ENCODE assay signal across 8 cellular contexts in the genomic region with DNA sequence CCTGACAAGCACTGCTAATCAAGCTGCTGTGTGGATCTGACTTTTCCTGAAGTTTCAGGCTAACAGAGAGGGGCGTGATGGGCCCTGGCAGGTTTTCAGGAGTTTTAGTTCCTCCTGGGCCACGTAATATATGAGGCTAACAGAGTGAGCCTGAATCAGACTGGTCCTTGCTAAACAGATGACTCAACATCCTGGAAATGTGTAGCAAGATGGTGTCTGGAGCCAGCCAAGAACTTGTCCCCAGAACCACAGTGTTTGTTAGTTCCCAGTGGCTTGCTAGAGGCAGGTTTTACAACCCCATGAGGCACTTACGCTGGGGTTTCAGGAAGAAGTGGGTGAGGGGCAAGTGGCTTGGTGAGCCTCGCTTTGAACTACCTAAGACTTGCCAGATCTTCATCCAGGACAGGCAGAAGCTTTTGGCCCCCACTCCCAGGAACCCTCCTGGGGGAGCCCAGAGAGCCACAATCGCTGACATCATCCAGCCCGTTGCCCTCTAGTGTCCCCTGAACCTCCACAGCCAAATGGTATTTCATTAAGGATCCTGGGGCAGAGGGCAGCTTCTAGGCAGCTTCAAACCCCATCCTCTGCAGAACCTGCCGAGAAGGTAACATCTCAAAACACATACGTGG. TPM values are rescaled to one million over a fixed set of nuclear protein-coding genes. Genes with fewer than 3 reads are reported as not detected.
DNase-seq lines count a peak whose midpoint lies in the region; ATAC-seq and TF ChIP-seq lines count a peak whose summit lies in the region.

No MANE protein-coding gene starts in this region.

- no peaks in the 10 kb centered on the region for H3K79me1 ChIP-seq in H9 (ENCODE audit: insufficient read depth, low read depth, low read length, poor library complexity, severe bottlenecking)

- H3K27me3 ChIP-seq in H9 (ENCODE audit: insufficient read depth, low read length), result no peaks in the 10 kb centered on the region; the same call in 1 of the 2 replicates

- H2AK5ac ChIP-seq in H9 (ENCODE audit: insufficient read length, low read length), result no peak overlapping the region

- H3K4me1 ChIP-seq in H9 (ENCODE audit: insufficient read depth, low read length), result peaks cover 5% of the 10 kb centered on the region; the same call in 1 of the 2 replicates

- H3K9ac ChIP-seq in H9 (ENCODE audit: extremely low read depth, insufficient read length, low read length), result no peak overlapping the region

- H3K36me3 Mint-ChIP-seq in H9 (ENCODE audit: insufficient read depth in 1 of 3, low read depth in 3 of 3) (no peaks in the 10 kb centered on the region; a peak in 1 of 7 replicates), osteocyte (ENCODE audit: unreplicated experiment) (peaks cover 2% of the 10 kb centered on the region)
- no peaks in the 10 kb centered on the region for H3K36me3 Mint-ChIP-seq in T-helper 2 cell treated with Interferon-gamma antibody and Interleukin-4, amounts not matched to agents 5 μg/mL and 100 μg/mL, for 36 hours (ENCODE audit: low read depth)

- ATAC-seq in GM19455 (IDR thresholded peaks at IDR 0.05; ENCODE audit: unreplicated experiment) (no peak), HG03196 (IDR thresholded peaks at IDR 0.05; ENCODE audit: unreplicated experiment) (no peak)

- H3K4me2 ChIP-seq in H9 (ENCODE audit: insufficient read depth, insufficient read length, low read length), result no peak overlapping the region

- H2BK5ac ChIP-seq in H9 (ENCODE audit: insufficient read length, low read length), result no peak overlapping the region

- no peak overlapping the region for H4K8ac ChIP-seq in H9 (replicated peaks; ENCODE audit: insufficient read length, low read depth, low read length)

- no peak for TF ChIP-seq CTCF in H9 (conservative IDR thresholded peaks at IDR 0.05)
- TF ChIP-seq CTCF in osteocyte (IDR thresholded peaks at IDR 0.05), result no peak

- H4K5ac ChIP-seq in H9 (ENCODE audit: insufficient read length, low read depth, low read length), result no peak overlapping the region

- H3K27ac ChIP-seq in H9 (ENCODE audit: insufficient read length, low read depth, low read length), result no peak overlapping the region

- H4K20me1 ChIP-seq in H9 (ENCODE audit: control insufficient read depth, insufficient read depth, insufficient read length), result no peaks in the 10 kb centered on the region

- H3K4ac ChIP-seq in H9 (ENCODE audit: low read depth, low read length), result no peak overlapping the region

- H3K9me3 ChIP-seq in H9 (ENCODE audit: control insufficient read depth, low read depth, low read length), result no peaks in the 10 kb centered on the region

- H3K27ac Mint-ChIP-seq in H9 (no peak overlapping the region), osteocyte (ENCODE audit: unreplicated experiment) (peak overlapping the region; percentile 97)
- H3K27ac Mint-ChIP-seq in T-helper 2 cell treated with Interferon-gamma antibody and Interleukin-4, amounts not matched to agents 5 μg/mL and 100 μg/mL, for 36 hours, result peak overlapping the region; percentile 70

- no peak overlapping the region for H3K23ac ChIP-seq in H9 (ENCODE audit: insufficient read length, low read depth, low read length)

- H2BK20ac ChIP-seq in H9 (ENCODE audit: low read depth, low read length, poor library complexity, severe bottlenecking), result no peak overlapping the region

- H2BK12ac ChIP-seq in H9 (ENCODE audit: insufficient read length, low read depth, low read length), result no peak overlapping the region

- no peaks in the 10 kb centered on the region for H3K79me2 ChIP-seq in H9 (ENCODE audit: insufficient read depth, low read length)

- H3K4me1 Mint-ChIP-seq in H9 (peaks cover 16 to 21% of the 10 kb centered on the region in 2 experiments), osteocyte (ENCODE audit: unreplicated experiment) (peaks cover 75% of the 10 kb centered on the region)
- H3K4me1 Mint-ChIP-seq in T-helper 2 cell treated with Interferon-gamma antibody and Interleukin-4, amounts not matched to agents 5 μg/mL and 100 μg/mL, for 36 hours (ENCODE audit: low read depth), result peaks cover 41% of the 10 kb centered on the region

- H3K9me3 Mint-ChIP-seq in H9 (no peaks in the 10 kb centered on the region), osteocyte (ENCODE audit: unreplicated experiment) (no peaks in the 10 kb centered on the region)
- no peaks in the 10 kb centered on the region for H3K9me3 Mint-ChIP-seq in T-helper 2 cell treated with Interferon-gamma antibody and Interleukin-4, amounts not matched to agents 5 μg/mL and 100 μg/mL, for 36 hours

- no peak overlapping the region for H3K56ac ChIP-seq in H9 (ENCODE audit: insufficient read length, low read depth, low read length)

- H2BK120ac ChIP-seq in H9 (ENCODE audit: low read depth, low read length, poor library complexity, severe bottlenecking), result no peak overlapping the region

- H3K14ac ChIP-seq in H9 (ENCODE audit: insufficient read depth, low read length), result no peak overlapping the region

- no peaks in the 10 kb centered on the region for H3K23me2 ChIP-seq in H9 (ENCODE audit: insufficient read length, low read depth, low read length, poor library complexity, severe bottlenecking)

- peak overlapping the region; percentile 7 for H3K18ac ChIP-seq in H9 (ENCODE audit: insufficient read length, low read depth, low read length)

- peaks cover 11% of the 10 kb centered on the region for H3K27me3 Mint-ChIP-seq in H9 (ENCODE audit: low read depth)
- no peaks in the 10 kb centered on the region for H3K27me3 Mint-ChIP-seq in T-helper 2 cell treated with Interferon-gamma antibody and Interleukin-4, amounts not matched to agents 5 μg/mL and 100 μg/mL, for 36 hours (ENCODE audit: low read depth)
- H3K27me3 Mint-ChIP-seq in osteocyte (ENCODE audit: unreplicated experiment), result no peaks in the 10 kb centered on the region

- DNase-seq in 8988T, result peak; percentile 65
- no peak for DNase-seq in H9
- DNase-seq in T-helper 2 cell treated with Interferon-gamma antibody and Interleukin-4, amounts not matched to agents 5 μg/mL and 100 μg/mL, for 36 hours (ENCODE audit: low spot score), result peak; percentile 54
- DNase-seq in fibroblast of the conjunctiva (ENCODE audit: low read depth), result peak; percentile 97
- DNase-seq in osteocyte (ENCODE audit: extremely low spot score, unreplicated experiment), result no peak
- no peak for DNase-seq in NCI-H2081 (lab: John Stamatoyannopoulos, UW)

- no peak overlapping the region for H2BK15ac ChIP-seq in H9 (ENCODE audit: low read depth, low read length)

- no CpG with 5 or more reads among the region's 8 CpGs for WGBS in H9 (ENCODE audit: extremely low coverage, insufficient read length, low lambda C conversion rate)

- H2AFZ ChIP-seq in H9 (ENCODE audit: low read length), result no peak overlapping the region

- no peak overlapping the region for H4K91ac ChIP-seq in H9 (ENCODE audit: insufficient read length, low read depth, low read length)

- no peak overlapping the region for H3T11ph ChIP-seq in H9 (ENCODE audit: low read length)

- H3K4me3 Mint-ChIP-seq in H9 (no peak overlapping the region), osteocyte (ENCODE audit: unreplicated experiment) (peak overlapping the region; percentile 69)
- H3K4me3 Mint-ChIP-seq in T-helper 2 cell treated with Interferon-gamma antibody and Interleukin-4, amounts not matched to agents 5 μg/mL and 100 μg/mL, for 36 hours, result peak overlapping the region; percentile 56

RNA-seq across cellular contexts. Expression of a gene that starts 15.9 kb away (rescaled TPM):
- 10.9 and 11.2 TPM in 2 replicates for total RNA-seq in H9 (2021)
- 4.3 and 6.6 TPM in 2 replicates for total RNA-seq in osteocyte

RNA-seq across cellular contexts. Expression of a gene that starts 55.7 kb away (rescaled TPM):
- 24.0 and 26.4 TPM in 2 replicates for total RNA-seq in H9 (2021)
- 31.6 and 32.0 TPM in 2 replicates for total RNA-seq in osteocyte

Comparison
In these comparisons a context has a peak if more than half of its experiments do, and no peak if none do; other contexts are left out.
1. DNase-seq: peak in 8988T (single experiment), T-helper 2 cell treated with Interferon-gamma antibody and Interleukin-4, amounts not matched to agents 5 μg/mL and 100 μg/mL, for 36 hours (single experiment) and fibroblast of the conjunctiva (single experiment); none in H9 (single experiment), osteocyte (single experiment) and NCI-H2081 (0 of 2).
2. H3K27ac Mint-ChIP-seq: peak in T-helper 2 cell treated with Interferon-gamma antibody and Interleukin-4, amounts not matched to agents 5 μg/mL and 100 μg/mL, for 36 hours (single experiment) and osteocyte (single experiment); none in H9 (0 of 3).
3. H3K4me3 Mint-ChIP-seq: peak in T-helper 2 cell treated with Interferon-gamma antibody and Interleukin-4, amounts not matched to agents 5 μg/mL and 100 μg/mL, for 36 hours (single experiment) and osteocyte (single experiment); none in H9 (0 of 2).